15 cellular contexts compared by ENCODE assay signal in genomic region chr2:42150159-42150558, GRCh38. TPM values are rescaled to one million over a fixed set of nuclear protein-coding genes. Genes with fewer than 3 reads are reported as not detected.
DNase-seq lines count a peak whose midpoint lies in the region; ATAC-seq, FAIRE-seq and TF ChIP-seq lines count a peak whose summit lies in the region.
"Had no signal": no experiment of that assay in that cellular context is flagged by ENCODE, and none has a peak within 500 bp of the region (broad histone marks: within the 10 kb centered on the region; RNA-seq: fewer than 3 reads in every experiment).

No MANE protein-coding gene starts in this region.

- H3K27me3 ChIP-seq in CD4-positive, CD25-positive, alpha-beta regulatory T cell (ENCODE audit: control insufficient read depth, insufficient read depth, low read length) = no peaks in the 10 kb centered on the region
- no peaks in the 10 kb centered on the region for H3K27me3 ChIP-seq in GM12878 (replicated peaks in 1 of 2; ENCODE audit: control insufficient read depth in 2 of 2, insufficient read depth in 2 of 2, low read length in 1 of 2)
- H3K27me3 ChIP-seq: BLaER1 had no signal

- no peak for DNase-seq in activated T-cell treated with anti-CD3 and anti-CD28 coated beads, Interleukin-2, amount 50 U/mL, for 72 hours
- no peak for DNase-seq in activated T-cell treated with anti-CD3 and anti-CD28 coated beads for 4 hours
- no peak for DNase-seq in CD4-positive, CD25-positive, alpha-beta regulatory T cell
- no peak for DNase-seq in GM12878 (ENCODE audit: low read depth, low spot score)
- DNase-seq in stimulated activated effector memory CD8-positive, alpha-beta T cell treated with anti-CD3 and anti-CD28 coated beads, Interleukin-12 subunit alpha, Interleukin-12 subunit beta, amount 100 ng/mL, for 72 hours (ENCODE audit: low spot score in 2 of 2) = no peak
- DNase-seq in putamen (ENCODE audit: low spot score) = no peak
- DNase-seq in MV-4-11 (lab: John Stamatoyannopoulos, UW) = no peak
- DNase-seq: DMS79, GOT3, H9 had no signal

- no peak for TF ChIP-seq RAD21 in GM12878 (IDR thresholded peaks at IDR 0.05; ENCODE audit: insufficient read depth, low read depth, low read length)

- peaks cover 5 to 6% of the 10 kb centered on the region in 2 donors for H3K9me3 Mint-ChIP-seq in activated T-cell treated with anti-CD3 and anti-CD28 coated beads, Interleukin-2, amount 50 U/mL, for 72 hours
- H3K9me3 Mint-ChIP-seq in CD4-positive, CD25-positive, alpha-beta regulatory T cell = no peaks in the 10 kb centered on the region
- H3K9me3 Mint-ChIP-seq in stimulated activated effector memory CD8-positive, alpha-beta T cell treated with anti-CD3 and anti-CD28 coated beads, Interleukin-12 subunit alpha, Interleukin-12 subunit beta, amount 100 ng/mL, for 72 hours = peaks cover 3% of the 10 kb centered on the region
- H3K9me3 Mint-ChIP-seq: H9 had no signal

- no peak for FAIRE-seq in GM12878 (lab: Jason Lieb, UNC)
- FAIRE-seq: A549, GM12891 had no signal

- no peak for TF ChIP-seq CTCF in GM12878 (IDR thresholded peaks at IDR 0.05 in 2 of 3, conservative IDR thresholded peaks at IDR 0.05 in 1 of 3; ENCODE audit: control insufficient read depth in 2 of 3, extremely low read depth in 1 of 3, insufficient read depth in 1 of 3, low read depth in 3 of 3, low read length in 3 of 3)

- in situ Hi-C loops in GM12878 (cut with MboI) = no loop called here

- no peak overlapping the region for H2AFZ ChIP-seq in GM12878 (ENCODE audit: control insufficient read depth, low read depth, low read length)

- no TSS peak for BruUV-seq in GM12878 (replicated peaks; lab: Mats Ljungman, UMichigan)

- TF ChIP-seq POLR2A in GM12878 (IDR thresholded peaks at IDR 0.05; ENCODE audit: low read depth, low read length) = no peak

- H3K4me1 Mint-ChIP-seq in activated T-cell treated with anti-CD3 and anti-CD28 coated beads, Interleukin-2, amount 50 U/mL, for 72 hours (ENCODE audit: low read depth) = peaks cover 25% of the 10 kb centered on the region
- H3K4me1 Mint-ChIP-seq in CD4-positive, CD25-positive, alpha-beta regulatory T cell = peaks cover 0 to 13% (median 4%) of the 10 kb centered on the region in 4 donors
- H3K4me1 Mint-ChIP-seq in stimulated activated effector memory CD8-positive, alpha-beta T cell treated with anti-CD3 and anti-CD28 coated beads, Interleukin-12 subunit alpha, Interleukin-12 subunit beta, amount 100 ng/mL, for 72 hours = peaks cover 17% of the 10 kb centered on the region

- H3K36me3 Mint-ChIP-seq in activated T-cell treated with anti-CD3 and anti-CD28 coated beads, Interleukin-2, amount 50 U/mL, for 72 hours (ENCODE audit: insufficient read depth in 2 of 2) = peaks cover 3 to 6% of the 10 kb centered on the region in 2 donors
- H3K36me3 Mint-ChIP-seq in CD4-positive, CD25-positive, alpha-beta regulatory T cell = no peaks in the 10 kb centered on the region
- no peaks in the 10 kb centered on the region for H3K36me3 Mint-ChIP-seq in stimulated activated effector memory CD8-positive, alpha-beta T cell treated with anti-CD3 and anti-CD28 coated beads, Interleukin-12 subunit alpha, Interleukin-12 subunit beta, amount 100 ng/mL, for 72 hours

- peak overlapping the region in 1 of 2 donors; percentile 57 for H3K4me3 Mint-ChIP-seq in activated T-cell treated with anti-CD3 and anti-CD28 coated beads, Interleukin-2, amount 50 U/mL, for 72 hours
- H3K4me3 Mint-ChIP-seq in CD4-positive, CD25-positive, alpha-beta regulatory T cell = no peak overlapping the region
- no peak overlapping the region for H3K4me3 Mint-ChIP-seq in stimulated activated effector memory CD8-positive, alpha-beta T cell treated with anti-CD3 and anti-CD28 coated beads, Interleukin-12 subunit alpha, Interleukin-12 subunit beta, amount 100 ng/mL, for 72 hours
- H3K4me3 Mint-ChIP-seq: H9, IgD-negative memory B cell had no signal

- intact Hi-C loops in GM12878 (cut with micrococcal nuclease; ENCODE audit: unreplicated experiment) = no loop called here

- H3K27me3 Mint-ChIP-seq in activated T-cell treated with anti-CD3 and anti-CD28 coated beads, Interleukin-2, amount 50 U/mL, for 72 hours (ENCODE audit: low read depth) = no peaks in the 10 kb centered on the region
- no peaks in the 10 kb centered on the region for H3K27me3 Mint-ChIP-seq in CD4-positive, CD25-positive, alpha-beta regulatory T cell
- H3K27me3 Mint-ChIP-seq: IgD-negative memory B cell had no signal

- H3K9me3 ChIP-seq in CD4-positive, CD25-positive, alpha-beta regulatory T cell (ENCODE audit: control insufficient read depth in 2 of 2, low read length in 2 of 2) = no peaks in the 10 kb centered on the region
- H3K9me3 ChIP-seq in GM12878 (replicated peaks; ENCODE audit: control insufficient read depth, insufficient read depth, low read length) = no peaks in the 10 kb centered on the region; the same call in 2 of the 3 replicates
- H3K9me3 ChIP-seq: A549, BLaER1 had no signal

- H3K4me2 ChIP-seq in GM12878 (ENCODE audit: control insufficient read depth, insufficient read depth) = no peak overlapping the region
- H3K4me2 ChIP-seq: A549, BLaER1 had no signal

- peak overlapping the region; percentile 82 for H3K27ac Mint-ChIP-seq in activated T-cell treated with anti-CD3 and anti-CD28 coated beads, Interleukin-2, amount 50 U/mL, for 72 hours
- H3K27ac Mint-ChIP-seq in CD4-positive, CD25-positive, alpha-beta regulatory T cell = peak overlapping the region in 2 of 3 donors; percentile 68 to 79
- peak overlapping the region; percentile 76 for H3K27ac Mint-ChIP-seq in stimulated activated effector memory CD8-positive, alpha-beta T cell treated with anti-CD3 and anti-CD28 coated beads, Interleukin-12 subunit alpha, Interleukin-12 subunit beta, amount 100 ng/mL, for 72 hours
- H3K27ac Mint-ChIP-seq: H9, IgD-negative memory B cell had no signal

- no peaks in the 10 kb centered on the region for H3K4me1 ChIP-seq in CD4-positive, CD25-positive, alpha-beta regulatory T cell (ENCODE audit: control insufficient read depth, insufficient read depth, low read length, poor library complexity, severe bottlenecking)
- no peaks in the 10 kb centered on the region for H3K4me1 ChIP-seq in GM12878 (ENCODE audit: control insufficient read depth, insufficient read depth, low read length)
- H3K4me1 ChIP-seq: BLaER1 had no signal

- CTCF ChIA-PET in GM12878 (lab: Yijun Ruan, JAX) = interaction anchor here (0.9 to 1.3 kb wide), 3 partner anchors 12 to 54 kb away, joined by 3 to 4 read pairs (median 4); no protein-coding TSS in a partner anchor

- RAD21 ChIA-PET in GM12878 (lab: Charles Lee; ENCODE audit: unreplicated experiment) = interaction anchor here (1.5 kb wide), 1 partner anchor 21 kb away, joined by 3 read pairs; no protein-coding TSS in a partner anchor

- H3K9ac ChIP-seq in GM12878 (ENCODE audit: control insufficient read depth, insufficient read depth, low read length) = no peak overlapping the region
- H3K9ac ChIP-seq: BLaER1 had no signal

- POLR2A ChIA-PET in GM12878 (lab: Charles Lee) = interaction anchor here (1.2 kb wide), 1 partner anchor 21 kb away, joined by 3 read pairs; no protein-coding TSS in a partner anchor

- no peak overlapping the region for H3K4me3 ChIP-seq in CD4-positive, CD25-positive, alpha-beta regulatory T cell (ENCODE audit: low read depth, low read length)
- no peak overlapping the region for H3K4me3 ChIP-seq in GM12878
- H3K4me3 ChIP-seq: A549, BLaER1 had no signal

- no peaks in the 10 kb centered on the region for H3K36me3 ChIP-seq in CD4-positive, CD25-positive, alpha-beta regulatory T cell (ENCODE audit: control insufficient read depth, insufficient read depth, low read length)
- H3K36me3 ChIP-seq in GM12878 (ENCODE audit: control insufficient read depth in 2 of 2, insufficient read depth in 2 of 2, low read length in 1 of 2) = no peaks in the 10 kb centered on the region
- H3K36me3 ChIP-seq: BLaER1 had no signal

- H3K79me2 ChIP-seq in GM12878 (ENCODE audit: control insufficient read depth, insufficient read depth, low read length) = no peaks in the 10 kb centered on the region

- H3K27ac ChIP-seq in CD4-positive, CD25-positive, alpha-beta regulatory T cell (ENCODE audit: insufficient read depth, low read length, poor library complexity, severe bottlenecking) = no peak overlapping the region
- H3K27ac ChIP-seq in GM12878 (ENCODE audit: control insufficient read depth, insufficient read depth) = no peak overlapping the region
- H3K27ac ChIP-seq: A549, BLaER1 had no signal

- TF ChIP-seq EP300 in GM12878 (IDR thresholded peaks at IDR 0.05; ENCODE audit: borderline replicate concordance in 1 of 2, control insufficient read depth in 1 of 2, low read depth in 2 of 2, low read length in 2 of 2) = no peak

- peak; percentile 86 to 93 for ATAC-seq in activated T-cell treated with anti-CD3 and anti-CD28 coated beads, Interleukin-2, amount 50 U/mL, for 72 hours (replicated peaks in 1 of 2)
- ATAC-seq in CD4-positive, CD25-positive, alpha-beta regulatory T cell (ENCODE audit: low read depth in 2 of 2) = no peak
- ATAC-seq in GM12878 = peak; percentile 17; the same call in 2 of the 3 replicates
- peak; percentile 87 for ATAC-seq in stimulated activated effector memory CD8-positive, alpha-beta T cell treated with anti-CD3 and anti-CD28 coated beads, Interleukin-12 subunit alpha, Interleukin-12 subunit beta, amount 100 ng/mL, for 72 hours
- ATAC-seq in GM19324 (IDR thresholded peaks at IDR 0.05; ENCODE audit: low FRiP score, unreplicated experiment) = no peak
- ATAC-seq: A549 had no signal

- no peaks in the 10 kb centered on the region for H4K20me1 ChIP-seq in GM12878 (ENCODE audit: control insufficient read depth, insufficient read depth)
- H4K20me1 ChIP-seq: BLaER1 had no signal

- SMC1A ChIA-PET in GM12878 (lab: Charles Lee; ENCODE audit: uncharacterized antibody, unreplicated experiment) = interaction anchor here (0.5 to 1.7 kb wide), 6 partner anchors 8 to 417 kb away, joined by 3 to 4 read pairs (median 4); no protein-coding TSS in a partner anchor

RNA-seq across cellular contexts. Expression of gene EML4, which starts 19.0 kb away (rescaled TPM):
- 10 to 100 TPM; 79.2 to 82.2 TPM for total RNA-seq in activated T-cell treated with anti-CD3 and anti-CD28 coated beads, Interleukin-2, amount 50 U/mL, for 72 hours
- 293 TPM for total RNA-seq in CD4-positive, CD25-positive, alpha-beta regulatory T cell
- 10 to 100 TPM; 83.7 to 92.7 (median 89.7) TPM for polyA plus RNA-seq in CD4-positive, CD25-positive, alpha-beta regulatory T cell
- 180 and 187 TPM in 2 replicates for total RNA-seq in GM12878 (2013; cell fraction: nucleolus; rRNA removed)
- total RNA-seq in GM12878 (2014; rRNA removed) = 70.9 and 82.6 TPM in 2 replicates
- 82.9 and 83.6 TPM in 2 replicates for total RNA-seq in GM12878 (2014; rRNA removed; fragmentation: Illumina TruSeq; extraction: Trizol)
- total RNA-seq in GM12878 (2021) = 80.9 and 91.3 TPM in 2 replicates
- 23.3 TPM for polyA plus RNA-seq in GM12878 (2011; ENCODE audit: low read depth)
- polyA plus RNA-seq in GM12878 (2011; rRNA removed) = 85.1 and 110 TPM in 2 replicates
- polyA plus RNA-seq in GM12878 (2011; cell fraction: cytosol; rRNA removed) = 35.9 and 42.7 TPM in 2 replicates
- 68.7 and 75.4 TPM in 2 replicates for polyA plus RNA-seq in GM12878 (2011; cell fraction: nucleus; rRNA removed)
- 29.2 and 32.3 TPM in 2 replicates for polyA plus RNA-seq in GM12878 (2012)
- 78.5 and 95.8 TPM in 2 replicates for polyA plus RNA-seq in GM12878 (2014; fragmentation: Illumina TruSeq; extraction: Trizol)
- polyA plus RNA-seq in GM12878 (2014; fragmentation: Nextera tagmentation; extraction: Ambion mirVana) = 10 to 100 TPM; 23.1 to 30.8 TPM
- 49.6 and 54.1 TPM in 2 replicates for polyA plus RNA-seq in GM12878 (2014; rRNA removed)
- 10 to 100 TPM; 76.2 to 87.0 TPM for polyA plus RNA-seq in GM12878 (2016; fragmentation: Nextera tagmentation; extraction: Ambion mirVana)
- polyA minus RNA-seq in GM12878 (2011; rRNA and poly(A)+ RNA removed) = 97.9 and 138 TPM in 2 replicates
- polyA minus RNA-seq in GM12878 (2011; cell fraction: cytosol; rRNA and poly(A)+ RNA removed) = 23.4 and 35.6 TPM in 2 replicates
- 58.8 and 107 TPM in 2 replicates for polyA minus RNA-seq in GM12878 (2011; cell fraction: nucleus; rRNA and poly(A)+ RNA removed)

Comparison
In these comparisons a context has a peak if more than half of its experiments do, and no peak if none do; other contexts are left out.
1. ATAC-seq: peak in activated T-cell treated with anti-CD3 and anti-CD28 coated beads, Interleukin-2, amount 50 U/mL, for 72 hours (2 of 2), GM12878 (single experiment) and stimulated activated effector memory CD8-positive, alpha-beta T cell treated with anti-CD3 and anti-CD28 coated beads, Interleukin-12 subunit alpha, Interleukin-12 subunit beta, amount 100 ng/mL, for 72 hours (single experiment); none in CD4-positive, CD25-positive, alpha-beta regulatory T cell (0 of 2) and GM19324 (single experiment).
2. Peak in every context shown above with its lines, with median percentiles within 50 percentile points of each other: H3K27ac Mint-ChIP-seq.